Comparison of ENCODE assay signal across 17 cellular contexts in the genomic region with DNA sequence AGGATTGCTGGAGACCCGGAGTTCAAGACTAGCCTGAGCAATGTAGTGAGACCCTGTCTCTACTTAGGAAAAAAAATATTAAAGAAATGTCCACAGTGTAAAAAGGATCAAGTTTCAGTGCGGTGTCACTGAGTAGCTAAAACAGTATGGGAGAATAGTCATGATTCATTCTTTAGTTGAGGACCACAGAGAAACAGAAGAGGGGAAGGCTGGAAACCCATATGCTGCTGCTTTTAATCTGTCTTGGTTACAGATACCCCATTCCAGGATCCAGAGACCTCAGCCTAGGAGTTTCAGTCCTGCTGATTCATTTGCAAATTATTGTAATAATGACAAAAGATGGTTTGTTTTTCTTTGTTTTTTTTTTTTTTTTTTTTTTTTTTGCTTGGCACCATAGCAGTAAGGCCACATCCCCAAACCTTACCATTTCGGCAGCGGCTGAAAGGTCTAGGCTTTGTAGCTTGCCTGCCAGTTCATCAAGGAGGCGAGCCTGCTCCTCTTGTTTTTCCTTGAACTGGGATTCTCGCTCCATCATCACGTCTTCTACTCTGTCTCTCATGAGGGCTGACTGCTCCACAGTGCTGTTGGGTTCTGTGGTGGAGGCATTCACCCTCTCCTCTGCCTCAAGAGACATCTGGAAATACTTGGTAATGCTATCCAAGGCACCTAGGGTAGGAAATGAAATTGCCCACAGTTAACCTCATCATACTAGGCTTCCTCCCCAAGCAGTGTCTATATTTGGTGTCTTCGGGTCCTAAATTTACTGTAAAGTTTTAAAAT. TPM values are rescaled to one million over a fixed set of nuclear protein-coding genes. Genes with fewer than 3 reads are reported as not detected.
A peak's percentile ranks its signal among the peaks of the same experiment; 100 is the strongest.
DNase-seq lines count a peak whose midpoint lies in the region; ATAC-seq and TF ChIP-seq lines count a peak whose summit lies in the region.
"Had no signal": no experiment of that assay in that cellular context is flagged by ENCODE, and none has a peak within 500 bp of the region (broad histone marks: within the 10 kb centered on the region; RNA-seq: fewer than 3 reads in every experiment).

No MANE protein-coding gene starts in this region.

- H3K4me3 ChIP-seq in fibroblast of mammary gland (ENCODE audit: control insufficient read depth, low read depth, low read length): no peak overlapping the region
- no peak overlapping the region for H3K4me3 ChIP-seq in rectal smooth muscle tissue (ENCODE audit: low read length)
- H3K4me3 ChIP-seq in lower lobe of right lung: no peak overlapping the region
- H3K4me3 ChIP-seq: prostate gland had no signal

- H3K9ac ChIP-seq in rectal smooth muscle tissue (ENCODE audit: low read length): no peak overlapping the region

- intact Hi-C loops in lower lobe of right lung (cut with DNase I): no loop called here

- TF ChIP-seq CTCF in fibroblast of mammary gland (conservative IDR thresholded peaks at IDR 0.05; ENCODE audit: control insufficient read depth, insufficient read depth, low read depth, low read length): no peak
- TF ChIP-seq CTCF in lower lobe of right lung (IDR thresholded peaks at IDR 0.05): no peak

- H3K4me1 ChIP-seq in rectal smooth muscle tissue (ENCODE audit: control insufficient read depth, insufficient read depth, low read length) (peaks cover 73% of the 10 kb centered on the region), lower lobe of right lung (peaks cover 30% of the 10 kb centered on the region)
- H3K4me1 ChIP-seq: prostate gland had no signal

- H3K9me3 ChIP-seq in lower lobe of right lung: no peaks in the 10 kb centered on the region
- H3K9me3 ChIP-seq: prostate gland had no signal

- H3K36me3 ChIP-seq in rectal smooth muscle tissue (ENCODE audit: control insufficient read depth, insufficient read depth, low read length) (no peaks in the 10 kb centered on the region), lower lobe of right lung (peaks cover 65% of the 10 kb centered on the region)
- H3K36me3 ChIP-seq: prostate gland had no signal

- ATAC-seq in GM21367 (IDR thresholded peaks at IDR 0.05; ENCODE audit: unreplicated experiment) (no peak), lower lobe of right lung (no peak)
- ATAC-seq: activated naive CD8-positive, alpha-beta T cell treated with anti-CD3 and anti-CD28 coated beads, Interleukin-2, amount 50 U/mL, for 24 hours had no signal

- H3K27ac ChIP-seq in rectal smooth muscle tissue (ENCODE audit: low read depth, low read length): peak overlapping the region; percentile 84
- H3K27ac ChIP-seq in lower lobe of right lung: no peak overlapping the region
- H3K27ac ChIP-seq: prostate gland, VCaP had no signal

- DNase-seq in EH (ENCODE audit: low read depth) (peak; percentile 92), RPMI7951 (ENCODE audit: low read depth) (peak; percentile 76), fibroblast of mammary gland (ENCODE audit: low read depth) (peak; percentile 75), H4 (ENCODE audit: low spot score) (no peak), lower lobe of right lung (no peak), RPMI8226 (no peak)
- DNase-seq: activated CD8-positive, alpha-beta memory T cell treated with anti-CD3 and anti-CD28 coated beads, Interleukin-2, amount 50 U/mL, for 48 hours; activated naive CD8-positive, alpha-beta T cell treated with anti-CD3 and anti-CD28 coated beads, Interleukin-2, amount 50 U/mL, for 24 hours; CD4-positive, alpha-beta memory T cell; dermis blood vessel endothelial cell; NCI-H1417 treated with DMSO at 0.1 percent for 48 hours; SIG-M5; substantia nigra had no signal

- no peaks in the 10 kb centered on the region for H3K27me3 ChIP-seq in rectal smooth muscle tissue (ENCODE audit: control insufficient read depth, insufficient read depth, low read length)
- no peaks in the 10 kb centered on the region for H3K27me3 ChIP-seq in lower lobe of right lung (ENCODE audit: low read depth)

RNA-seq across cellular contexts. Expression of a gene that starts 44.2 kb away (rescaled TPM):
- total RNA-seq in RPMI7951 (2014; rRNA removed; shearing (Covaris generic)): 66.7 and 75.2 TPM in 2 replicates
- total RNA-seq in H4 (2014; rRNA removed; shearing (Covaris generic)): 127 and 130 TPM in 2 replicates
- 64.1 TPM for total RNA-seq in lower lobe of right lung

Comparison
In these comparisons a context has a peak if more than half of its experiments do, and no peak if none do; other contexts are left out.
1. DNase-seq: peak in EH (single experiment), RPMI7951 (single experiment) and fibroblast of mammary gland (single experiment); none in H4 (single experiment), lower lobe of right lung (single experiment) and RPMI8226 (single experiment).